In the genomic region with DNA sequence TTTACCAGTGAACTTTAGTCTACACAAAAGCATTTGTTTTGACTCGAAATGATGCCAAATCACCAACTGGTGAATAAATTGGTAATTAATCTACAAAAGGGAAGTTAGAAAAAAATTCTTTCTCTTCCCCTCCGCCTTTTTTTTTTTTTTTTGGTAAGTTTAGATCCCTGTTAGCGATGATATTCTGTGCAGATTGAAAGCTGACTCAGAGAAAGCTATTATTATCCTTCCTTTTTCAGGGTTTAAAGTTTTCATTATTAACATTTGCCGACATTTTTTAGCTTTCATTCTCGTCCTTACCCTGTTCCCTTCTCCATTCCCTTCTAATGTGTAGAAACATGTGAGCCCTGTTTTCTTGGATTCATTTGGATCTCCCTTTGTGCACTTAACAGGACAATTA, we compare ENCODE assay signal across 15 cellular contexts. TPM values are rescaled to one million over a fixed set of nuclear protein-coding genes. Genes with fewer than 3 reads are reported as not detected.
DNase-seq lines count a peak whose midpoint lies in the region; ATAC-seq, FAIRE-seq and TF ChIP-seq lines count a peak whose summit lies in the region.
"Had no signal": no experiment of that assay in that cellular context is flagged by ENCODE, and none has a peak within 500 bp of the region (broad histone marks: within the 10 kb centered on the region; RNA-seq: fewer than 3 reads in every experiment).

No MANE protein-coding gene starts in this region.

- peak overlapping the region; percentile 53 to 91 for H3K4me3 Mint-ChIP-seq in CD14-positive monocyte

- H3K27me3 Mint-ChIP-seq in CD14-positive monocyte (ENCODE audit: low read depth in 3 of 3), result peaks cover 0 to 1% (median 0%) of the 10 kb centered on the region in 3 donors

- H3K9me3 Mint-ChIP-seq in CD14-positive monocyte, result peaks cover 0 to 3% (median 0%) of the 10 kb centered on the region in 7 donors

- 24 to 38% (median 32%) methylated on average over 5 of the region's 5 CpGs for WGBS in psoas muscle, 3 donors
- WGBS in small intestine, 3 donors, result 39 to 85% (median 72%) methylated on average over 5 of the region's 5 CpGs

- H3K36me3 ChIP-seq in adipocyte (ENCODE audit: control insufficient read depth, insufficient read depth, low read length, severe bottlenecking) (no peaks in the 10 kb centered on the region), psoas muscle (ENCODE audit: insufficient read depth in 1 of 2, low read depth in 1 of 2) (no peaks in the 10 kb centered on the region), small intestine (ENCODE audit: control insufficient read depth in 2 of 2, insufficient read depth in 2 of 2, low read length in 2 of 2) (no peaks in the 10 kb centered on the region)

- peaks cover 44% of the 10 kb centered on the region for H3K4me1 Mint-ChIP-seq in CD14-positive monocyte

- TF ChIP-seq CTCF in CD14-positive monocyte (IDR thresholded peaks at IDR 0.05) (no peak), psoas muscle (IDR thresholded peaks at IDR 0.05) (no peak)

- peaks cover 47% of the 10 kb centered on the region for H3K4me1 ChIP-seq in adipocyte (ENCODE audit: control insufficient read depth, insufficient read depth, low read length)
- no peaks in the 10 kb centered on the region for H3K4me1 ChIP-seq in psoas muscle
- peaks cover 0 to 5% of the 10 kb centered on the region in 2 donors for H3K4me1 ChIP-seq in small intestine (ENCODE audit: control insufficient read depth in 2 of 2, insufficient read depth in 1 of 2, low read depth in 1 of 2, low read length in 1 of 2)

- no peak for FAIRE-seq in small intestine (lab: Jason Lieb, UNC)
- FAIRE-seq: kidney had no signal

- intact Hi-C loops in CD14-positive monocyte (cut with micrococcal nuclease), result no loop called here
- intact Hi-C loops in psoas muscle (cut with DNase I), result no loop called here

- H3K27ac ChIP-seq in psoas muscle (peak overlapping the region; percentile 23), small intestine (ENCODE audit: low read depth in 1 of 2, low read length in 1 of 2) (no peak overlapping the region)

- H3K27me3 ChIP-seq in adipocyte (replicated peaks; ENCODE audit: control insufficient read depth, insufficient read depth, low read length), result no peaks in the 10 kb centered on the region
- no peaks in the 10 kb centered on the region for H3K27me3 ChIP-seq in psoas muscle (ENCODE audit: insufficient read depth in 3 of 3, low read length in 2 of 3)
- H3K27me3 ChIP-seq in small intestine (ENCODE audit: control insufficient read depth in 2 of 2, insufficient read depth in 2 of 2, low read length in 2 of 2), result no peaks in the 10 kb centered on the region

- DNase-seq in CD14-positive monocyte (ENCODE audit: low spot score) (no peak), HT1080 (ENCODE audit: low read depth) (peak; percentile 30), adipocyte (ENCODE audit: low read depth) (peak; percentile 30), psoas muscle (no peak), small intestine (no peak)
- DNase-seq in activated T-cell treated with anti-CD3 and anti-CD28 coated beads, Interleukin-2, amount 50 U/mL, for 48 hours, result no peak
- DNase-seq: activated effector memory CD4-positive, alpha-beta T cell treated with Interleukin-2 at 50 U/mL for 16 hours; central memory CD4-positive, alpha-beta T cell; DMS53; kidney; NCI-H1092; NCI-H446 treated with DMSO at 0.1 percent for 48 hours; stimulated activated naive CD4-positive, alpha-beta T cell had no signal

- H3K9ac ChIP-seq in adipocyte (ENCODE audit: low read length), result peak overlapping the region; percentile 77

- ATAC-seq in psoas muscle (no peak), GM21390 (IDR thresholded peaks at IDR 0.05; ENCODE audit: unreplicated experiment) (no peak), HG03097 (IDR thresholded peaks at IDR 0.05; ENCODE audit: low FRiP score, unreplicated experiment) (no peak)

- H3K27ac Mint-ChIP-seq in CD14-positive monocyte, result peak overlapping the region; percentile 61 to 87 (median 68)

- no peaks in the 10 kb centered on the region for H3K36me3 Mint-ChIP-seq in CD14-positive monocyte

- H3K9me3 ChIP-seq in adipocyte (ENCODE audit: control insufficient read depth, low read length) (no peaks in the 10 kb centered on the region), psoas muscle (no peaks in the 10 kb centered on the region), small intestine (ENCODE audit: control insufficient read depth, low read depth) (no peaks in the 10 kb centered on the region)

- H3K4me3 ChIP-seq in adipocyte (ENCODE audit: low read length) (peak overlapping the region; percentile 65), psoas muscle (no peak overlapping the region), small intestine (ENCODE audit: low read depth in 1 of 2, low read length in 2 of 2) (no peak overlapping the region)

RNA-seq across cellular contexts. Expression of a gene that starts 16.8 kb away (rescaled TPM):
- polyA plus RNA-seq in CD14-positive monocyte (10 to 100 TPM; 10.6 to 10.9 TPM), psoas muscle (10 to 100 TPM in 1 of 3 donors, 1 to 10 TPM in 2; 5.5 to 11.3 (median 8.3) TPM), small intestine (10 to 100 TPM in 1 of 3 donors, 1 to 10 TPM in 2; 7.8 to 15.1 (median 8.3) TPM)
- 21.0 and 25.9 TPM in 2 replicates for total RNA-seq in HT1080 (2014; rRNA removed; shearing (Covaris generic))
- polyA plus RNA-seq in HT1080 (2015; cell fraction: cytosol; rRNA removed), result 20.0 and 24.3 TPM in 2 replicates
- polyA plus RNA-seq in HT1080 (2015; cell fraction: nucleus; rRNA removed), result 66.0 and 73.0 TPM in 2 replicates
- 10 to 100 TPM in 3 of 4 donors, 1 to 10 TPM in 1; 9.0 to 14.0 (median 12.1) TPM for total RNA-seq in psoas muscle

Comparison
In these comparisons a context has a peak if more than half of its experiments do, and no peak if none do; other contexts are left out.
1. DNase-seq: peak in HT1080 (single experiment) and adipocyte (single experiment); none in CD14-positive monocyte (single experiment), psoas muscle (0 of 2), small intestine (single experiment) and activated T-cell treated with anti-CD3 and anti-CD28 coated beads, Interleukin-2, amount 50 U/mL, for 48 hours (0 of 2).